22 cellular contexts compared by ENCODE assay signal in the genomic region with DNA sequence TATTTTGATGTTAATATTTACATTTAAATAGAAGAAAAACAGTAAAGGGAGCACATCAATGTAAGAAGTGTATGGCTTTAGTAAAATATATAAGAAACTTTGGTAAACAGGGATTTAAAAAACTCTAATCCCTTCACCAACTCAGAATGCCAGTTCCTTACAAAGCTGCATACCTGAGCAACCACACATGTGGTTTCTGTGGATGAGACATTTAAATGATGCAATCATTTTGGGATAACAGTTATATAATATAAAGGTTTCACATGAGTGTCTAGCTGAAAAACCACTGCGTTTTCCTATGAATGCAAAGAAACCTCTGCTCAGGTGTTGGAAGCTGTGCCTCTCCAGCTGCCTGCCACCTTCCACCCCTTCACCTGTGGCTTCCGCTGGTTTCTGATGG.
A peak's percentile ranks its signal among the peaks of the same experiment; 100 is the strongest.
DNase-seq lines count a peak whose midpoint lies in the region; ATAC-seq, FAIRE-seq and TF ChIP-seq lines count a peak whose summit lies in the region.
"Had no signal": no experiment of that assay in that cellular context is flagged by ENCODE, and none has a peak within 500 bp of the region (broad histone marks: within the 10 kb centered on the region; RNA-seq: fewer than 3 reads in every experiment).

No MANE protein-coding gene starts in this region.

- no peak overlapping the region for H3K4me3 ChIP-seq in astrocyte (ENCODE audit: insufficient read depth, low read depth, low read length)
- H3K4me3 ChIP-seq: neural progenitor cell, right atrium auricular region, thyroid gland had no signal

- no peak overlapping the region for H2AFZ ChIP-seq in astrocyte (ENCODE audit: low read depth, low read length)
- H2AFZ ChIP-seq: neural progenitor cell had no signal

- H3K27ac Mint-ChIP-seq in astrocyte (ENCODE audit: unreplicated experiment) (peak overlapping the region; percentile 49), mesothelial cell of epicardium (no peak overlapping the region)
- H3K27ac Mint-ChIP-seq: activated CD4-positive, alpha-beta T cell treated with anti-CD3 and anti-CD28 coated beads for 36 hours; CD8-positive, alpha-beta memory T cell; effector memory CD8-positive, alpha-beta T cell had no signal

- no peaks in the 10 kb centered on the region for H3K9me3 Mint-ChIP-seq in astrocyte (ENCODE audit: unreplicated experiment)
- no peaks in the 10 kb centered on the region for H3K9me3 Mint-ChIP-seq in mesothelial cell of epicardium
- H3K9me3 Mint-ChIP-seq: central memory CD8-positive, alpha-beta T cell; effector memory CD8-positive, alpha-beta T cell; neural progenitor cell; stimulated activated naive B cell treated with anti-CD40 and anti-IgM and Interleukin-4, amounts not matched to agents 10 μg/mL and 1 μg/mL and 100 μg/mL, for 72 hours had no signal

- H3K36me3 ChIP-seq in astrocyte (ENCODE audit: insufficient read depth, low read length) = no peaks in the 10 kb centered on the region
- H3K36me3 ChIP-seq: neural progenitor cell, right atrium auricular region, thyroid gland had no signal

- no peak overlapping the region for H3K4me3 Mint-ChIP-seq in astrocyte (ENCODE audit: unreplicated experiment)
- H3K4me3 Mint-ChIP-seq in mesothelial cell of epicardium = no peak overlapping the region
- H3K4me3 Mint-ChIP-seq: activated CD4-positive, alpha-beta T cell treated with anti-CD3 and anti-CD28 coated beads for 36 hours; CD8-positive, alpha-beta memory T cell; central memory CD8-positive, alpha-beta T cell; effector memory CD8-positive, alpha-beta T cell; neural progenitor cell; stimulated activated naive B cell treated with anti-CD40 and anti-IgM and Interleukin-4, amounts not matched to agents 10 μg/mL and 1 μg/mL and 100 μg/mL, for 72 hours had no signal

- TF ChIP-seq CTCF in astrocyte (IDR thresholded peaks at IDR 0.05; ENCODE audit: insufficient read depth, low read depth, low read length) (no peak), foreskin keratinocyte (conservative IDR thresholded peaks at IDR 0.05) (no peak), mesothelial cell of epicardium (IDR thresholded peaks at IDR 0.05; ENCODE audit: unreplicated experiment) (no peak), GM10248 (IDR thresholded peaks at IDR 0.05; ENCODE audit: control extremely low read depth, extremely low read depth, low read depth, missing control alignments) (no peak)

- no peaks in the 10 kb centered on the region for H3K9me3 ChIP-seq in astrocyte (ENCODE audit: insufficient read depth, low read depth, low read length)
- H3K9me3 ChIP-seq: right atrium auricular region, thyroid gland had no signal

- H3K4me1 Mint-ChIP-seq in astrocyte (ENCODE audit: low read depth, unreplicated experiment) (peaks cover 46% of the 10 kb centered on the region), mesothelial cell of epicardium (peaks cover 10% of the 10 kb centered on the region)
- H3K4me1 Mint-ChIP-seq: activated CD4-positive, alpha-beta T cell treated with anti-CD3 and anti-CD28 coated beads for 36 hours; central memory CD8-positive, alpha-beta T cell had no signal

- peak; percentile 41 for ATAC-seq in foreskin keratinocyte
- ATAC-seq in GM21528 (IDR thresholded peaks at IDR 0.05; ENCODE audit: low FRiP score, unreplicated experiment) = no peak
- ATAC-seq: activated CD4-positive, alpha-beta T cell treated with anti-CD3 and anti-CD28 coated beads for 36 hours; effector memory CD8-positive, alpha-beta T cell; Panc1; stimulated activated naive B cell treated with anti-CD40 and anti-IgM and Interleukin-4, amounts not matched to agents 10 μg/mL and 1 μg/mL and 100 μg/mL, for 72 hours had no signal

- POLR2A ChIA-PET in GM10248 (lab: Yijun Ruan, JAX) = no interaction called here

- H3K27ac ChIP-seq in astrocyte (ENCODE audit: low read depth, low read length) = peak overlapping the region; percentile 54
- H3K27ac ChIP-seq in foreskin keratinocyte = no peak overlapping the region
- H3K27ac ChIP-seq: neural progenitor cell, right atrium auricular region, thyroid gland had no signal

- no peaks in the 10 kb centered on the region for H4K20me1 ChIP-seq in astrocyte (ENCODE audit: insufficient read depth, low read length)

- H3K27me3 ChIP-seq in astrocyte (ENCODE audit: insufficient read depth, low read length) (no peaks in the 10 kb centered on the region), foreskin keratinocyte (peaks cover 13% of the 10 kb centered on the region)
- H3K27me3 ChIP-seq: neural progenitor cell, right atrium auricular region, thyroid gland had no signal

- H3K4me1 ChIP-seq in astrocyte (ENCODE audit: insufficient read depth, low read length) = peaks cover 24% of the 10 kb centered on the region
- peaks cover 7% of the 10 kb centered on the region for H3K4me1 ChIP-seq in foreskin keratinocyte
- H3K4me1 ChIP-seq: neural progenitor cell, thyroid gland had no signal

- no peak overlapping the region for H3K9ac ChIP-seq in astrocyte (ENCODE audit: low read length)
- H3K9ac ChIP-seq: neural progenitor cell had no signal

- peak overlapping the region; percentile 67 for H3K4me2 ChIP-seq in astrocyte (ENCODE audit: low read length)
- H3K4me2 ChIP-seq: neural progenitor cell had no signal

- FAIRE-seq in H54 (lab: Jason Lieb, UNC) (no peak), astrocyte (lab: Jason Lieb, UNC) (no peak)
- FAIRE-seq: GM19239, kidney had no signal

- H3K79me2 ChIP-seq in astrocyte (ENCODE audit: insufficient read depth, low read length) = no peaks in the 10 kb centered on the region

- DNase-seq in A172 (ENCODE audit: low spot score) (peak; percentile 41), H54 (ENCODE audit: insufficient read length, low spot score) (peak; percentile 28), astrocyte (ENCODE audit: low read depth) (peak; percentile 83), foreskin keratinocyte (peak; percentile 30 to 43), foreskin melanocyte (no peak), mesothelial cell of epicardium (ENCODE audit: low spot score in 2 of 2, unreplicated experiment in 2 of 2) (no peak), GM10248 (ENCODE audit: extremely low spot score) (no peak)
- DNase-seq: activated CD4-positive, alpha-beta T cell treated with anti-CD3 and anti-CD28 coated beads for 36 hours; CD8-positive, alpha-beta memory T cell; effector memory CD8-positive, alpha-beta T cell; hippocampal formation; kidney; NCI-H1417 treated with DMSO at 0.1 percent for 48 hours; NCI-H82; stimulated activated naive B cell treated with anti-CD40 and anti-IgM and Interleukin-4, amounts not matched to agents 10 μg/mL and 1 μg/mL and 100 μg/mL, for 72 hours; thyroid gland had no signal

- H3K27me3 Mint-ChIP-seq in astrocyte (ENCODE audit: low read depth, unreplicated experiment) = no peaks in the 10 kb centered on the region
- peaks cover 4% of the 10 kb centered on the region for H3K27me3 Mint-ChIP-seq in mesothelial cell of epicardium (ENCODE audit: low read depth)
- H3K27me3 Mint-ChIP-seq: activated CD4-positive, alpha-beta T cell treated with anti-CD3 and anti-CD28 coated beads for 36 hours; stimulated activated naive B cell treated with anti-CD40 and anti-IgM and Interleukin-4, amounts not matched to agents 10 μg/mL and 1 μg/mL and 100 μg/mL, for 72 hours had no signal

- H3K36me3 Mint-ChIP-seq in astrocyte (ENCODE audit: low read depth, unreplicated experiment) (no peaks in the 10 kb centered on the region), mesothelial cell of epicardium (no peaks in the 10 kb centered on the region)
- H3K36me3 Mint-ChIP-seq: CD8-positive, alpha-beta memory T cell; neural progenitor cell had no signal

- CTCF ChIA-PET in GM10248 (lab: Yijun Ruan, JAX) = interaction anchor here (1.0 to 1.7 kb wide), 2 partner anchors 10 to 18 kb away, joined by 6 read pairs; no protein-coding TSS in a partner anchor

- TF ChIP-seq POLR2A in H54 (IDR thresholded peaks at IDR 0.05; ENCODE audit: low read depth, low read length) = no peak

Comparison
In these comparisons a context has a peak if more than half of its experiments do, and no peak if none do; other contexts are left out.
1. DNase-seq: peak in A172 (single experiment), H54 (single experiment), astrocyte (single experiment) and foreskin keratinocyte (2 of 2); none in foreskin melanocyte (single experiment), mesothelial cell of epicardium (0 of 2) and GM10248 (single experiment).